1 cellular context compared by ENCODE assay signal in genomic region chr1:81978945-81979344, GRCh38.
TF ChIP-seq lines count a peak whose summit lies in the region.

No MANE protein-coding gene starts in this region.

TF ChIP-seq in SK-N-SH treated with all-trans-retinoic acid at 6 μM for 48 hours, 23 proteins besides CTCF, POLR2A, EP300 and RAD21 (continued from another document):
- TF ChIP-seq, protein P1, sequence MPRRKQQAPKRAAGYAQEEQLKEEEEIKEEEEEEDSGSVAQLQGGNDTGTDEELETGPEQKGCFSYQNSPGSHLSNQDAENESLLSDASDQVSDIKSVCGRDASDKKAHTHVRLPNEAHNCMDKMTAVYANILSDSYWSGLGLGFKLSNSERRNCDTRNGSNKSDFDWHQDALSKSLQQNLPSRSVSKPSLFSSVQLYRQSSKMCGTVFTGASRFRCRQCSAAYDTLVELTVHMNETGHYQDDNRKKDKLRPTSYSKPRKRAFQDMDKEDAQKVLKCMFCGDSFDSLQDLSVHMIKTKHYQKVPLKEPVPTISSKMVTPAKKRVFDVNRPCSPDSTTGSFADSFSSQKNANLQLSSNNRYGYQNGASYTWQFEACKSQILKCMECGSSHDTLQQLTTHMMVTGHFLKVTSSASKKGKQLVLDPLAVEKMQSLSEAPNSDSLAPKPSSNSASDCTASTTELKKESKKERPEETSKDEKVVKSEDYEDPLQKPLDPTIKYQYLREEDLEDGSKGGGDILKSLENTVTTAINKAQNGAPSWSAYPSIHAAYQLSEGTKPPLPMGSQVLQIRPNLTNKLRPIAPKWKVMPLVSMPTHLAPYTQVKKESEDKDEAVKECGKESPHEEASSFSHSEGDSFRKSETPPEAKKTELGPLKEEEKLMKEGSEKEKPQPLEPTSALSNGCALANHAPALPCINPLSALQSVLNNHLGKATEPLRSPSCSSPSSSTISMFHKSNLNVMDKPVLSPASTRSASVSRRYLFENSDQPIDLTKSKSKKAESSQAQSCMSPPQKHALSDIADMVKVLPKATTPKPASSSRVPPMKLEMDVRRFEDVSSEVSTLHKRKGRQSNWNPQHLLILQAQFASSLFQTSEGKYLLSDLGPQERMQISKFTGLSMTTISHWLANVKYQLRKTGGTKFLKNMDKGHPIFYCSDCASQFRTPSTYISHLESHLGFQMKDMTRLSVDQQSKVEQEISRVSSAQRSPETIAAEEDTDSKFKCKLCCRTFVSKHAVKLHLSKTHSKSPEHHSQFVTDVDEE (CRISPR knock-in tag; IDR thresholded peaks at IDR 0.05), result no peak
